20 cellular contexts compared by ENCODE assay signal in the genomic region with DNA sequence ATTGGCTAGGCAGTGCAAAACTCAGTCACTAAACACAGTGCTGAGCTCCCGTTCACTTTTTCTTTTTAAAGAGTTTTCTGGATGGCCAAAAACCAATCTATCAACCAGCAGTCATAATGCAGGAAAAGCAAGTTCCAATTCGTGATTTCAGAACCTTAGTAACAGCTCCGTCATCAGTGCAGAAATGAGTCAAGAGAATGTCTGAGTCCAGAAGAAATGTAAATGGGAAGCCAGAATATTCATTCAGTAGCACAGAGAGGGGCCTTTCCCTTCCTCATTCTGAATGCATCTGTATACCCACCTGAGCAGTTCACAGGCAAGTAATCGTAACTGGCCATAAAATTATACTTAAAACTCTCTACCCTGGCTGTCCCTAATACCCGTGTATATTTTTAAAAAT. TPM values are rescaled to one million over a fixed set of nuclear protein-coding genes. Genes with fewer than 3 reads are reported as not detected.
A peak's percentile ranks its signal among the peaks of the same experiment; 100 is the strongest.
DNase-seq lines count a peak whose midpoint lies in the region; ATAC-seq and TF ChIP-seq lines count a peak whose summit lies in the region.
"Had no signal": no experiment of that assay in that cellular context is flagged by ENCODE, and none has a peak within 500 bp of the region (broad histone marks: within the 10 kb centered on the region; RNA-seq: fewer than 3 reads in every experiment).

No MANE protein-coding gene starts in this region.

- H3K4me3 Mint-ChIP-seq in activated T-cell treated with anti-CD3 and anti-CD28 coated beads, Interleukin-2, amount 50 U/mL, for 4 hours = no peak overlapping the region
- H3K4me3 Mint-ChIP-seq: CD8-positive, alpha-beta T cell; effector memory CD8-positive, alpha-beta T cell; mesothelial cell of epicardium; T-cell had no signal

- H3K36me3 Mint-ChIP-seq in activated T-cell treated with anti-CD3 and anti-CD28 coated beads, Interleukin-2, amount 50 U/mL, for 4 hours (ENCODE audit: insufficient read depth) = peaks cover 31% of the 10 kb centered on the region

- no peak overlapping the region for H3K4me3 ChIP-seq in fibroblast of mammary gland (ENCODE audit: control insufficient read depth, low read depth, low read length)
- H3K4me3 ChIP-seq: body of pancreas, transverse colon had no signal

- no peak for TF ChIP-seq CTCF in fibroblast of mammary gland (conservative IDR thresholded peaks at IDR 0.05; ENCODE audit: control insufficient read depth, insufficient read depth, low read depth, low read length)

- no peak for DNase-seq in activated T-cell treated with anti-CD3 and anti-CD28 coated beads, Interleukin-2, amount 50 U/mL, for 4 hours
- DNase-seq in activated T-cell treated with anti-CD3 and anti-CD28 coated beads for 4 hours (no peak), fibroblast of mammary gland (ENCODE audit: low read depth) (peak; percentile 38), NCI-H526 treated with DMSO at 0.1 percent for 48 hours (lab: John Stamatoyannopoulos, UW) (no peak), LoVo (ENCODE audit: low spot score) (no peak), NAMALWA (ENCODE audit: low spot score) (no peak)
- DNase-seq: body of pancreas; CD8-positive, alpha-beta T cell; effector memory CD8-positive, alpha-beta T cell; GOT3; KBM-7; NCI-H146; NCI-H510A; T-cell; transverse colon had no signal

- peaks cover 6% of the 10 kb centered on the region for H3K4me1 Mint-ChIP-seq in activated T-cell treated with anti-CD3 and anti-CD28 coated beads, Interleukin-2, amount 50 U/mL, for 4 hours (ENCODE audit: low read depth)
- H3K4me1 Mint-ChIP-seq: mesothelial cell of epicardium had no signal

- ATAC-seq in activated T-cell treated with anti-CD3 and anti-CD28 coated beads, Interleukin-2, amount 50 U/mL, for 4 hours = peak; percentile 70 to 75
- ATAC-seq in GM21367 (IDR thresholded peaks at IDR 0.05; ENCODE audit: unreplicated experiment) (peak; percentile 74), HG03060 (IDR thresholded peaks at IDR 0.05; ENCODE audit: low read depth, unreplicated experiment) (peak; percentile 49)
- ATAC-seq: body of pancreas; CD8-positive, alpha-beta T cell; effector memory CD8-positive, alpha-beta T cell; Panc1; T-cell had no signal

- H3K9me3 Mint-ChIP-seq in activated T-cell treated with anti-CD3 and anti-CD28 coated beads, Interleukin-2, amount 50 U/mL, for 4 hours = no peaks in the 10 kb centered on the region
- H3K9me3 Mint-ChIP-seq: CD8-positive, alpha-beta T cell; effector memory CD8-positive, alpha-beta T cell; T-cell had no signal

- no peaks in the 10 kb centered on the region for H3K27me3 Mint-ChIP-seq in activated T-cell treated with anti-CD3 and anti-CD28 coated beads, Interleukin-2, amount 50 U/mL, for 4 hours (ENCODE audit: low read depth)
- H3K27me3 Mint-ChIP-seq: effector memory CD8-positive, alpha-beta T cell; T-cell had no signal

RNA-seq across cellular contexts. Expression of a gene that starts 20.4 kb away (rescaled TPM):
- total RNA-seq in activated T-cell treated with anti-CD3 and anti-CD28 coated beads, Interleukin-2, amount 50 U/mL, for 4 hours = 1 to 10 TPM; 1.8 to 2.5 (median 2.2) TPM
- total RNA-seq: G401 had no signal

RNA-seq across cellular contexts. Expression of a gene that starts 56.5 kb away (rescaled TPM):
- 10 to 100 TPM; 29.8 to 31.3 (median 30.0) TPM for total RNA-seq in activated T-cell treated with anti-CD3 and anti-CD28 coated beads, Interleukin-2, amount 50 U/mL, for 4 hours
